In genomic region chr5:143448518-143448917, GRCh38 we compare ENCODE assay signal across 15 cellular contexts. TPM values are rescaled to one million over a fixed set of nuclear protein-coding genes. Genes with fewer than 3 reads are reported as not detected.
A peak's percentile ranks its signal among the peaks of the same experiment; 100 is the strongest.
DNase-seq lines count a peak whose midpoint lies in the region; ATAC-seq and TF ChIP-seq lines count a peak whose summit lies in the region.
"Had no signal": no experiment of that assay in that cellular context is flagged by ENCODE, and none has a peak within 500 bp of the region (broad histone marks: within the 10 kb centered on the region; RNA-seq: fewer than 3 reads in every experiment).

No MANE protein-coding gene starts in this region.

- H3K9me3 Mint-ChIP-seq in activated CD4-positive, alpha-beta T cell treated with anti-CD3 and anti-CD28 coated beads, Interleukin-2, amount 10 ng/mL, durations not matched to agents 24 days and 14 days = peaks cover 12% of the 10 kb centered on the region
- H3K9me3 Mint-ChIP-seq: natural killer cell had no signal

- TF ChIP-seq CTCF in GM13977 (IDR thresholded peaks at IDR 0.05; ENCODE audit: extremely low read depth, insufficient read depth, missing control alignments) (peak; percentile 17), foreskin keratinocyte (conservative IDR thresholded peaks at IDR 0.05) (peak; percentile 38)

- no peak overlapping the region for H3K27ac Mint-ChIP-seq in activated CD4-positive, alpha-beta T cell treated with anti-CD3 and anti-CD28 coated beads, Interleukin-2, amount 10 ng/mL, durations not matched to agents 24 days and 14 days
- H3K27ac Mint-ChIP-seq: natural killer cell had no signal

- H3K4me1 ChIP-seq in foreskin keratinocyte = no peaks in the 10 kb centered on the region
- H3K4me1 ChIP-seq: psoas muscle had no signal

- no peak for ATAC-seq in foreskin keratinocyte
- no peak for ATAC-seq in left cardiac atrium
- ATAC-seq: psoas muscle had no signal

- H3K27me3 Mint-ChIP-seq in activated CD4-positive, alpha-beta T cell treated with anti-CD3 and anti-CD28 coated beads, Interleukin-2, amount 10 ng/mL, durations not matched to agents 24 days and 14 days = no peaks in the 10 kb centered on the region

- intact Hi-C loops in activated CD4-positive, alpha-beta T cell treated with anti-CD3 and anti-CD28 coated beads, Interleukin-2, amount 10 ng/mL, durations not matched to agents 24 days and 14 days (cut with micrococcal nuclease) = no loop called here
- intact Hi-C loops in left cardiac atrium (cut with DNase I) = no loop called here

- no peak overlapping the region for H3K4me3 Mint-ChIP-seq in activated CD4-positive, alpha-beta T cell treated with anti-CD3 and anti-CD28 coated beads, Interleukin-2, amount 10 ng/mL, durations not matched to agents 24 days and 14 days
- H3K4me3 Mint-ChIP-seq: natural killer cell had no signal

- H3K27ac ChIP-seq in foreskin keratinocyte = no peak overlapping the region
- H3K27ac ChIP-seq: psoas muscle had no signal

- H3K36me3 Mint-ChIP-seq in activated CD4-positive, alpha-beta T cell treated with anti-CD3 and anti-CD28 coated beads, Interleukin-2, amount 10 ng/mL, durations not matched to agents 24 days and 14 days (ENCODE audit: low read depth) = no peaks in the 10 kb centered on the region
- H3K36me3 Mint-ChIP-seq: natural killer cell had no signal

- no peaks in the 10 kb centered on the region for H3K27me3 ChIP-seq in foreskin keratinocyte

- in situ Hi-C loops in GM13977 (cut with MboI; ENCODE audit: low pct_unique_long_range_greater_than_20kb, low sequenced_read_pairs, unreplicated experiment) = no loop called here

- H3K4me1 Mint-ChIP-seq in activated CD4-positive, alpha-beta T cell treated with anti-CD3 and anti-CD28 coated beads, Interleukin-2, amount 10 ng/mL, durations not matched to agents 24 days and 14 days = peaks cover 17% of the 10 kb centered on the region
- H3K4me1 Mint-ChIP-seq: natural killer cell had no signal

- DNase-seq in activated CD4-positive, alpha-beta T cell treated with anti-CD3 and anti-CD28 coated beads, Interleukin-2, amount 10 ng/mL, durations not matched to agents 24 days and 14 days = peak; percentile 52
- DNase-seq in activated CD4-positive, alpha-beta T cell treated with anti-CD3 and anti-CD28 coated beads for 4 hours = no peak
- DNase-seq in GM13977 (ENCODE audit: low spot score) = no peak
- DNase-seq in OCI-M1 (lab: John Stamatoyannopoulos, UW) = peak; percentile 68
- no peak for DNase-seq in foreskin keratinocyte
- DNase-seq in activated gamma-delta T cell (lab: John Stamatoyannopoulos, UW) = no peak
- DNase-seq in left cardiac atrium = no peak
- DNase-seq in dedifferentiated amniotic fluid mesenchymal stem cell (ENCODE audit: extremely low spot score) = no peak
- DNase-seq: activated CD8-positive, alpha-beta memory T cell treated with anti-CD3 and anti-CD28 coated beads, Interleukin-2, amount 50 U/mL, for 48 hours; GF-D8; natural killer cell; NCI-H1436; NCI-H2227 treated with DMSO at 0.1 percent for 48 hours; psoas muscle; SK-N-SH had no signal

RNA-seq across cellular contexts. Expression of gene NR3C1, which starts 45.0 kb away (rescaled TPM):
- total RNA-seq in activated CD4-positive, alpha-beta T cell treated with anti-CD3 and anti-CD28 coated beads, Interleukin-2, amount 10 ng/mL, durations not matched to agents 24 days and 14 days = 62.2 and 64.7 TPM in 2 replicates
- 44.7 and 46.4 TPM in 2 replicates for total RNA-seq in foreskin keratinocyte
- 10.3 and 12.2 TPM in 2 replicates for polyA plus RNA-seq in foreskin keratinocyte
- 10 to 100 TPM; 39.0 to 51.7 TPM for total RNA-seq in left cardiac atrium

Comparison
In these comparisons a context has a peak if more than half of its experiments do, and no peak if none do; other contexts are left out.
1. DNase-seq: peak in activated CD4-positive, alpha-beta T cell treated with anti-CD3 and anti-CD28 coated beads, Interleukin-2, amount 10 ng/mL, durations not matched to agents 24 days and 14 days (single experiment) and OCI-M1 (single experiment); none in activated CD4-positive, alpha-beta T cell treated with anti-CD3 and anti-CD28 coated beads for 4 hours (0 of 2), GM13977 (single experiment), foreskin keratinocyte (0 of 2), activated gamma-delta T cell (single experiment), left cardiac atrium (single experiment) and dedifferentiated amniotic fluid mesenchymal stem cell (single experiment).